ENCODE assay signal across 8 cellular contexts in genomic region chr5:55324815-55325418, GRCh38. TPM values are rescaled to one million over a fixed set of nuclear protein-coding genes. Genes with fewer than 3 reads are reported as not detected.
DNase-seq lines count a peak whose midpoint lies in the region; ATAC-seq lines count a peak whose summit lies in the region.

No MANE protein-coding gene starts in this region.

- ATAC-seq in GM21529 (IDR thresholded peaks at IDR 0.05; ENCODE audit: unreplicated experiment) (peak; percentile 57), HG02588 (IDR thresholded peaks at IDR 0.05; ENCODE audit: unreplicated experiment) (no peak)

- DNase-seq in DMS 273 (lab: John Stamatoyannopoulos, UW; ENCODE audit: unreplicated experiment) (peak; percentile 46), DMS 273 treated with DMSO at 0.1 percent for 48 hours (lab: John Stamatoyannopoulos, UW) (no peak), NCI-H69 (lab: John Stamatoyannopoulos, UW) (peak; percentile 58), cerebellum (ENCODE audit: low spot score) (peak; percentile 49), medulla oblongata (ENCODE audit: extremely low spot score) (peak; percentile 73), NCI-H187 (lab: John Stamatoyannopoulos, UW) (no peak)

RNA-seq across cellular contexts. Expression of gene MTREX, which starts 17.1 kb away (rescaled TPM):
- 78.8 TPM for total RNA-seq in cerebellum

RNA-seq across cellular contexts. Expression of gene DHX29, which starts 17.4 kb away (rescaled TPM):
- total RNA-seq in cerebellum: 34.3 TPM

Comparison
In these comparisons a context has a peak if more than half of its experiments do, and no peak if none do; other contexts are left out.
1. DNase-seq: peak in DMS 273 (single experiment), NCI-H69 (single experiment), cerebellum (single experiment) and medulla oblongata (single experiment); none in DMS 273 treated with DMSO at 0.1 percent for 48 hours (single experiment) and NCI-H187 (0 of 2).